Comparison of ENCODE assay signal across 8 cellular contexts in genomic region chr19:7829561-7830271, GRCh38. TPM values are rescaled to one million over a fixed set of nuclear protein-coding genes. Genes with fewer than 3 reads are reported as not detected.
A peak's percentile ranks its signal among the peaks of the same experiment; 100 is the strongest.
DNase-seq lines count a peak whose midpoint lies in the region; ATAC-seq and TF ChIP-seq lines count a peak whose summit lies in the region.

Gene EVI5L (plus strand): TSS chr19:7830218. CDS start chr19:7846543, 16,325 bp downstream.

- H3K9ac ChIP-seq in PC-3 (ENCODE audit: low read length) (peak within 1 kb of the TSS; percentile 41; the same call in 1 of the 2 replicates), mucosa of rectum (ENCODE audit: low read depth in 1 of 2, low read length in 2 of 2) (peak within 1 kb of the TSS; percentile 47 to 70)

- peak within 1 kb of the TSS; percentile 58 for H3K4me3 ChIP-seq in Jurkat, Clone E6-1 (ENCODE audit: low read length)
- H3K4me3 ChIP-seq in PC-3 (ENCODE audit: low read length): peak within 1 kb of the TSS; percentile 70
- H3K4me3 ChIP-seq in esophagus (ENCODE audit: low read depth in 1 of 2, low read length in 2 of 2): peak within 1 kb of the TSS; percentile 62 to 80
- H3K4me3 ChIP-seq in mucosa of rectum (ENCODE audit: low read length in 2 of 2): peak within 1 kb of the TSS; percentile 60 to 65

- TF ChIP-seq CTCF in PC-3 (conservative IDR thresholded peaks at IDR 0.05; ENCODE audit: low read depth, low read length): no peak

- no peaks in the 10 kb centered on the region for H3K9me3 ChIP-seq in PC-3 (ENCODE audit: low read length)
- H3K9me3 ChIP-seq in esophagus (ENCODE audit: control insufficient read depth in 2 of 2, insufficient read depth in 1 of 2, low read depth in 1 of 2, low read length in 1 of 2): no peaks in the 10 kb centered on the region
- H3K9me3 ChIP-seq in mucosa of rectum (ENCODE audit: control insufficient read depth in 2 of 2, low read length in 2 of 2): no peaks in the 10 kb centered on the region

- H3K4me3 Mint-ChIP-seq in activated T-cell treated with anti-CD3 and anti-CD28 coated beads, Interleukin-2, amount 50 U/mL, for 4 hours: peak within 1 kb of the TSS; percentile 80

- no peaks in the 10 kb centered on the region for H3K27me3 ChIP-seq in PC-3 (ENCODE audit: low read length)
- no peaks in the 10 kb centered on the region for H3K27me3 ChIP-seq in esophagus (ENCODE audit: control insufficient read depth in 1 of 2, insufficient read depth in 2 of 2, low read length in 2 of 2)
- no peaks in the 10 kb centered on the region for H3K27me3 ChIP-seq in mucosa of rectum (ENCODE audit: control insufficient read depth in 2 of 2, insufficient read depth in 2 of 2, low read length in 2 of 2)

- peak within 1 kb of the TSS; percentile 90 for H2AFZ ChIP-seq in PC-3 (ENCODE audit: low read length)

- POLR2A ChIA-PET in PC-3 (lab: Charles Lee; ENCODE audit: unreplicated experiment): no interaction called here

- H4K20me1 ChIP-seq in PC-3 (ENCODE audit: low read length): no peaks in the 10 kb centered on the region

- WGBS in esophagus, 2 donors: 0 to 1% methylated on average over 44 to 45 of the region's 45 CpGs

- intact Hi-C loops in PC-3 (cut with micrococcal nuclease): loop anchor here (2.0 kb wide), 2 partner anchors 23 to 39 kb away; no protein-coding TSS in a partner anchor

- H3K36me3 ChIP-seq in PC-3 (ENCODE audit: low read depth, low read length) (no peaks in the 10 kb centered on the region), esophagus (ENCODE audit: control insufficient read depth in 2 of 2, insufficient read depth in 2 of 2, low read length in 1 of 2) (no peaks in the 10 kb centered on the region), mucosa of rectum (ENCODE audit: control insufficient read depth in 2 of 2, insufficient read depth in 2 of 2, low read length in 2 of 2) (no peaks in the 10 kb centered on the region)

- no peaks in the 10 kb centered on the region for H3K9me3 Mint-ChIP-seq in activated T-cell treated with anti-CD3 and anti-CD28 coated beads, Interleukin-2, amount 50 U/mL, for 4 hours

- peak within 1 kb of the TSS; percentile 85 for H3K4me2 ChIP-seq in PC-3 (ENCODE audit: low read length)

- CTCF ChIA-PET in PC-3 (lab: Charles Lee): no interaction called here

- H3K79me2 ChIP-seq in PC-3 (ENCODE audit: low read length): peaks cover 15% of the 10 kb centered on the region

- H3K27ac ChIP-seq in PC-3 (ENCODE audit: low read length) (no peak within 1 kb of the TSS), esophagus (ENCODE audit: low read depth in 2 of 2, low read length in 1 of 2) (peak within 1 kb of the TSS; percentile 35 to 54), mucosa of rectum (ENCODE audit: low read depth in 2 of 2, low read length in 2 of 2) (peak within 1 kb of the TSS; percentile 51 to 70)

- H3K36me3 Mint-ChIP-seq in activated T-cell treated with anti-CD3 and anti-CD28 coated beads, Interleukin-2, amount 50 U/mL, for 4 hours (ENCODE audit: insufficient read depth): no peaks in the 10 kb centered on the region

- peak; percentile 75 for ATAC-seq in GM21717 (IDR thresholded peaks at IDR 0.05; ENCODE audit: unreplicated experiment)
- ATAC-seq in PC-3: peak; percentile 81
- peak; percentile 89 to 92 for ATAC-seq in activated T-cell treated with anti-CD3 and anti-CD28 coated beads, Interleukin-2, amount 50 U/mL, for 4 hours

- no TSS peak for BruUV-seq in PC-3 (replicated peaks; lab: Mats Ljungman, UMichigan)

- H3K4me1 ChIP-seq in PC-3 (ENCODE audit: insufficient read depth, low read length) (peaks cover 42% of the 10 kb centered on the region), esophagus (ENCODE audit: control insufficient read depth in 2 of 2, insufficient read depth in 2 of 2, low read length in 1 of 2) (peaks cover 7 to 8% of the 10 kb centered on the region in 2 donors), mucosa of rectum (ENCODE audit: control insufficient read depth in 2 of 2, insufficient read depth in 2 of 2, low read length in 2 of 2) (peaks cover 13 to 33% of the 10 kb centered on the region in 2 donors)

- peaks cover 10% of the 10 kb centered on the region for H3F3A ChIP-seq in PC-3 (ENCODE audit: low read length, unreplicated experiment)

- peaks cover 12% of the 10 kb centered on the region for H3K4me1 Mint-ChIP-seq in activated T-cell treated with anti-CD3 and anti-CD28 coated beads, Interleukin-2, amount 50 U/mL, for 4 hours (ENCODE audit: low read depth)

- no peaks in the 10 kb centered on the region for H3K9me2 ChIP-seq in PC-3 (replicated peaks; ENCODE audit: low read length)

- H3K27me3 Mint-ChIP-seq in activated T-cell treated with anti-CD3 and anti-CD28 coated beads, Interleukin-2, amount 50 U/mL, for 4 hours (ENCODE audit: low read depth): no peaks in the 10 kb centered on the region

- DNase-seq in DMS114 treated with DMSO at 0.1 percent for 48 hours (lab: John Stamatoyannopoulos, UW; ENCODE audit: unreplicated experiment) (peak; percentile 99), PC-3 (peak; percentile 100)
- peak; percentile 100 for DNase-seq in Jurkat, Clone E6-1 (ENCODE audit: low read depth, low spot score)
- DNase-seq in activated T-cell treated with anti-CD3 and anti-CD28 coated beads, Interleukin-2, amount 50 U/mL, for 4 hours: peak; percentile 99
- DNase-seq in stimulated activated CD8-positive, alpha-beta memory T cell treated with anti-CD3 and anti-CD28 coated beads, Interleukin-4, amount 100 ng/mL, for 4 hours (ENCODE audit: low read depth in 2 of 2, low spot score in 1 of 2): peak; percentile 99

RNA-seq across cellular contexts. Expression of gene EVI5L, which starts in this region (rescaled TPM):
- 14.4 TPM for polyA plus RNA-seq in Jurkat, Clone E6-1 (2012; ENCODE audit: insufficient read depth, insufficient read length)
- 29.5 and 42.4 TPM in 2 replicates for total RNA-seq in PC-3 (2014; rRNA removed)
- total RNA-seq in activated T-cell treated with anti-CD3 and anti-CD28 coated beads, Interleukin-2, amount 50 U/mL, for 4 hours: 1 to 10 TPM; 6.6 to 7.5 (median 7.1) TPM
- polyA plus RNA-seq in esophagus: 1 to 10 TPM; 8.5 to 8.8 TPM
